ENCODE assay signal across 10 cellular contexts in genomic region chr1:41333146-41333784, GRCh38. TPM values are rescaled to one million over a fixed set of nuclear protein-coding genes. Genes with fewer than 3 reads are reported as not detected.
DNase-seq lines count a peak whose midpoint lies in the region; ATAC-seq, FAIRE-seq and TF ChIP-seq lines count a peak whose summit lies in the region.
"Had no signal": no experiment of that assay in that cellular context is flagged by ENCODE, and none has a peak within 500 bp of the region (broad histone marks: within the 10 kb centered on the region; RNA-seq: fewer than 3 reads in every experiment).

No MANE protein-coding gene starts in this region.

- H3K36me3 ChIP-seq in SK-N-MC (ENCODE audit: insufficient read depth, low read length) = no peaks in the 10 kb centered on the region
- H3K36me3 ChIP-seq in bronchial epithelial cell (ENCODE audit: control insufficient read depth, insufficient read depth, low read length) = no peaks in the 10 kb centered on the region

- H3K4me3 ChIP-seq in HFF-Myc (replicated peaks; ENCODE audit: low read depth, low read length) (no peak overlapping the region), SK-N-MC (no peak overlapping the region), bronchial epithelial cell (ENCODE audit: low read depth, low read length) (no peak overlapping the region)

- no peak for TF ChIP-seq CTCF in HFF-Myc (IDR thresholded peaks at IDR 0.05; ENCODE audit: low read depth, low read length, missing control alignments)
- no peak for TF ChIP-seq CTCF in bronchial epithelial cell (IDR thresholded peaks at IDR 0.05; ENCODE audit: insufficient read depth, low read length, severe bottlenecking)

- H3K36me3 Mint-ChIP-seq in immature natural killer cell = peaks cover 0 to 4% (median 0%) of the 10 kb centered on the region in 3 donors

- no peaks in the 10 kb centered on the region for H3K27me3 ChIP-seq in bronchial epithelial cell (ENCODE audit: control insufficient read depth, insufficient read depth, low read length)

- peaks cover 1 to 5% (median 4%) of the 10 kb centered on the region in 3 donors for H3K27me3 Mint-ChIP-seq in immature natural killer cell (ENCODE audit: low read depth in 3 of 3)

- no peak overlapping the region for H3K27ac Mint-ChIP-seq in immature natural killer cell
- H3K27ac Mint-ChIP-seq: activated B cell treated with CpG ODN at 0.5 μM for 24 hours had no signal

- FAIRE-seq in bronchial epithelial cell (lab: Jason Lieb, UNC) = peak; percentile 47

- no peaks in the 10 kb centered on the region; the same call in 1 of the 2 replicates for H3K9me3 ChIP-seq in SK-N-MC (ENCODE audit: low read depth, low read length)

- peaks cover 0 to 1% (median 0%) of the 10 kb centered on the region in 6 donors for H3K9me3 Mint-ChIP-seq in immature natural killer cell

- no peak overlapping the region for H3K4me3 Mint-ChIP-seq in immature natural killer cell
- H3K4me3 Mint-ChIP-seq: activated B cell treated with CpG ODN at 0.5 μM for 24 hours had no signal

- no peak overlapping the region for H3K27ac ChIP-seq in SK-N-MC
- H3K27ac ChIP-seq: parathyroid adenoma had no signal

- no peak overlapping the region for H3K9ac ChIP-seq in SK-N-MC (ENCODE audit: insufficient read length)
- H3K9ac ChIP-seq: parathyroid adenoma had no signal

- DNase-seq in HFF-Myc (ENCODE audit: extremely low read depth, low read depth) (peak; percentile 36), SK-N-MC (ENCODE audit: low read depth, low spot score) (peak; percentile 16), bronchial epithelial cell (ENCODE audit: low read depth) (no peak), activated gamma-delta T cell treated with Interleukin-2 at 50 U/mL for 16 hours (no peak), immature natural killer cell (no peak)
- peak; percentile 22 for DNase-seq in stimulated activated CD4-positive, alpha-beta T cell treated with anti-CD3 and anti-CD28 coated beads, Interleukin-4, amount 100 ng/mL, for 24 hours
- DNase-seq: activated B cell treated with CpG ODN at 0.5 μM for 24 hours, NCI-H524 had no signal

- peaks cover 5 to 6% of the 10 kb centered on the region in 2 donors for H3K4me1 Mint-ChIP-seq in immature natural killer cell
- H3K4me1 Mint-ChIP-seq: activated B cell treated with CpG ODN at 0.5 μM for 24 hours had no signal

- no peak for ATAC-seq in GM18511 (IDR thresholded peaks at IDR 0.05; ENCODE audit: unreplicated experiment)

RNA-seq across cellular contexts. Expression of gene FOXO6, which starts 28.0 kb away (rescaled TPM):
- total RNA-seq in bronchial epithelial cell = 0.26 TPM in 1 of 2 replicates, not detected in the other
- polyA plus RNA-seq in immature natural killer cell = not detected

Comparison
In these comparisons a context has a peak if more than half of its experiments do, and no peak if none do; other contexts are left out.
1. DNase-seq: peak in HFF-Myc (single experiment), SK-N-MC (single experiment) and stimulated activated CD4-positive, alpha-beta T cell treated with anti-CD3 and anti-CD28 coated beads, Interleukin-4, amount 100 ng/mL, for 24 hours (single experiment); none in bronchial epithelial cell (single experiment), activated gamma-delta T cell treated with Interleukin-2 at 50 U/mL for 16 hours (single experiment) and immature natural killer cell (0 of 3).